In genomic region chr1:202665417-202665816, GRCh38 we compare ENCODE assay signal across 31 cellular contexts. TPM values are rescaled to one million over a fixed set of nuclear protein-coding genes. Genes with fewer than 3 reads are reported as not detected.
"Had no signal": no experiment of that assay in that cellular context is flagged by ENCODE, and none has a peak within 500 bp of the region (broad histone marks: within the 10 kb centered on the region; RNA-seq: fewer than 3 reads in every experiment).

No MANE protein-coding gene starts in this region.

- H3K4me3 Mint-ChIP-seq: naive thymus-derived CD8-positive, alpha-beta T cell; nephron; neural progenitor cell; stimulated activated naive B cell treated with anti-CD40 and anti-IgM and Interleukin-4, amounts not matched to agents 10 μg/mL and 1 μg/mL and 100 μg/mL, for 72 hours; stimulated activated naive CD8-positive, alpha-beta T cell treated with anti-CD3 and anti-CD28 coated beads, Interleukin-15, Interleukin-2, amounts not matched to agents 100 ng/mL and 50 ng/mL, for 24 hours had no signal

- ATAC-seq: naive thymus-derived CD8-positive, alpha-beta T cell; psoas muscle; right cardiac atrium; sciatic nerve; stimulated activated naive B cell treated with anti-CD40 and anti-IgM and Interleukin-4, amounts not matched to agents 10 μg/mL and 1 μg/mL and 100 μg/mL, for 72 hours had no signal

- H3K27me3 ChIP-seq: neural progenitor cell, ovary, thyroid gland, upper lobe of left lung, vagina had no signal

- H2AFZ ChIP-seq: neural progenitor cell, parathyroid adenoma had no signal

- H3K9ac ChIP-seq: neural progenitor cell, parathyroid adenoma had no signal

- H3K4me3 ChIP-seq: neural progenitor cell, ovary, psoas muscle, skin epidermis, smooth muscle cell, spleen, stomach, thoracic aorta, thyroid gland, tibial nerve, upper lobe of left lung, vagina had no signal

- FAIRE-seq: urothelium cell line had no signal

- H3K9me3 ChIP-seq: ovary, psoas muscle, spleen, stomach, thoracic aorta, thyroid gland, tibial nerve, upper lobe of left lung, vagina had no signal

- H3K36me3 Mint-ChIP-seq: naive thymus-derived CD8-positive, alpha-beta T cell; neural progenitor cell; stimulated activated naive B cell treated with anti-CD40 and anti-IgM and Interleukin-4, amounts not matched to agents 10 μg/mL and 1 μg/mL and 100 μg/mL, for 72 hours had no signal

- DNase-seq: naive thymus-derived CD8-positive, alpha-beta T cell; occipital lobe; ovary; psoas muscle; right cardiac atrium; spleen; stimulated activated CD4-positive, alpha-beta T cell treated with anti-CD3 and anti-CD28 coated beads, Interleukin-12 subunit alpha, Interleukin-12 subunit beta, amount 100 ng/mL, for 4 hours; stimulated activated CD4-positive, alpha-beta T cell treated with anti-CD3 and anti-CD28 coated beads, Interleukin-1b, Interleukin-23, amount 100 ng/mL, for 48 hours; stimulated activated CD4-positive, alpha-beta T cell treated with anti-CD3 and anti-CD28 coated beads, Interleukin-4, amount 100 ng/mL, for 1 hour; stimulated activated CD4-positive, alpha-beta T cell treated with anti-CD3 and anti-CD28 coated beads, Interleukin-4, amount 100 ng/mL, for 4 hours; stimulated activated CD8-positive, alpha-beta memory T cell treated with anti-CD3 and anti-CD28 coated beads, Interleukin-4, amount 100 ng/mL, for 48 hours; stimulated activated naive B cell treated with anti-CD40 and anti-IgM and Interleukin-4, amounts not matched to agents 10 μg/mL and 1 μg/mL and 100 μg/mL, for 72 hours; stimulated activated naive CD4-positive, alpha-beta T cell treated with Interleukin-2 at 50 U/mL for 16 hours; stomach; thyroid gland; trophoblast cell; upper lobe of left lung had no signal

- H3K9me3 Mint-ChIP-seq: naive thymus-derived CD8-positive, alpha-beta T cell; nephron; neural progenitor cell; stimulated activated naive B cell treated with anti-CD40 and anti-IgM and Interleukin-4, amounts not matched to agents 10 μg/mL and 1 μg/mL and 100 μg/mL, for 72 hours; stimulated activated naive CD8-positive, alpha-beta T cell treated with anti-CD3 and anti-CD28 coated beads, Interleukin-15, Interleukin-2, amounts not matched to agents 100 ng/mL and 50 ng/mL, for 24 hours had no signal

- H3K4me1 Mint-ChIP-seq: naive thymus-derived CD8-positive, alpha-beta T cell; stimulated activated naive B cell treated with anti-CD40 and anti-IgM and Interleukin-4, amounts not matched to agents 10 μg/mL and 1 μg/mL and 100 μg/mL, for 72 hours had no signal

- H3K4me1 ChIP-seq: neural progenitor cell, parathyroid adenoma, psoas muscle, spleen, thyroid gland, tibial nerve, upper lobe of left lung, vagina had no signal

- H3K36me3 ChIP-seq: neural progenitor cell, ovary, spleen, stomach, thoracic aorta, thyroid gland, tibial nerve, upper lobe of left lung, vagina had no signal

- H3K79me2 ChIP-seq: parathyroid adenoma had no signal

- H3K27ac Mint-ChIP-seq: nephron; neural progenitor cell; progenitor cell of endocrine pancreas; stimulated activated naive B cell treated with anti-CD40 and anti-IgM and Interleukin-4, amounts not matched to agents 10 μg/mL and 1 μg/mL and 100 μg/mL, for 72 hours; stimulated activated naive CD8-positive, alpha-beta T cell treated with anti-CD3 and anti-CD28 coated beads, Interleukin-15, Interleukin-2, amounts not matched to agents 100 ng/mL and 50 ng/mL, for 24 hours had no signal

- H3K27ac ChIP-seq: neural progenitor cell, ovary, parathyroid adenoma, psoas muscle, skin epidermis, spleen, stomach, thoracic aorta, thyroid gland, tibial nerve, upper lobe of left lung, vagina had no signal

- H3K4me2 ChIP-seq: neural progenitor cell, smooth muscle cell had no signal

RNA-seq across cellular contexts. Expression of gene SYT2, which starts 44.8 kb away (rescaled TPM):
- total RNA-seq: naive thymus-derived CD8-positive, alpha-beta T cell; osteoblast; right cardiac atrium; sciatic nerve; smooth muscle cell; ureter; vagina had no signal
- polyA plus RNA-seq: smooth muscle cell, stomach had no signal
